ENCODE assay signal across 1 cellular context in the genomic region with DNA sequence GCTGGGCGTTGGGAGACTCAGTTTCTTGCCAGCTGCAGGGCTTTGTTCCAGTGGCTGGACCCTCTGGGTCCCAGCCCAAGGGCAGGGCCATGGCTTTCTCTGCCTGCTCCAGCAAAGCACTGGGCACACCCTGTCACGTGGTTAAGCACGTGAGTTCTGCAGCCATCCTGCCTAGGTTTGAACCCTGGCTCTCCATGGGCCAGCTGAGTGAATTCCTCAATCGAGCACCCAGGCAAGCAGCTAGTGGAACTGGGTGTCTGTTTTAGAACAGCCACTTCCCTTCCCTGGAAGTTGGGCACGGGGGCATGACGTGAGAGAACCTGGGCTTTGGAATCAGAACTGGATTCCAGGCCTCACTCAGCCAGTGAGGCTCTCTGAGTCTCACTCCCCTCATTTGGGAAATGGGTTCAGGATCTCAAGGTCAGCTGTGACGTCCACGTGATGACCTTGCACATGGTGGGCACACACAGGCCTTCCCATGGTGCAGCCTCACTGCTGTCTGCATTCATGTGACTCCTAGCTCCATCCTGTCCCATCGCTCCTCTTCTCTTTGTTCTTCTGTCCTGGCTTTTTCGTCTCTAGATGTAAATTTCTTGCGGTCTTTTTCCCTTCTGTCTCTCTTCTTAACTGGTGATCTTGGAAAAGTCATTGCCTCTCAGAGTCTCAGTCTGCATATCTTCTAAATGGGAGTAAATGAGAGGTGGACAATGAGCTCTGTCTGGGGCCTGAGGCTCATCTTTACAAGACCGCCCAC.
TF ChIP-seq lines count a peak whose summit lies in the region.

No MANE protein-coding gene starts in this region.

TF ChIP-seq in HepG2, 621 proteins besides CTCF, POLR2A, EP300 and RAD21 (continued from another document and continues in another):
- TF ChIP-seq, protein P1, sequence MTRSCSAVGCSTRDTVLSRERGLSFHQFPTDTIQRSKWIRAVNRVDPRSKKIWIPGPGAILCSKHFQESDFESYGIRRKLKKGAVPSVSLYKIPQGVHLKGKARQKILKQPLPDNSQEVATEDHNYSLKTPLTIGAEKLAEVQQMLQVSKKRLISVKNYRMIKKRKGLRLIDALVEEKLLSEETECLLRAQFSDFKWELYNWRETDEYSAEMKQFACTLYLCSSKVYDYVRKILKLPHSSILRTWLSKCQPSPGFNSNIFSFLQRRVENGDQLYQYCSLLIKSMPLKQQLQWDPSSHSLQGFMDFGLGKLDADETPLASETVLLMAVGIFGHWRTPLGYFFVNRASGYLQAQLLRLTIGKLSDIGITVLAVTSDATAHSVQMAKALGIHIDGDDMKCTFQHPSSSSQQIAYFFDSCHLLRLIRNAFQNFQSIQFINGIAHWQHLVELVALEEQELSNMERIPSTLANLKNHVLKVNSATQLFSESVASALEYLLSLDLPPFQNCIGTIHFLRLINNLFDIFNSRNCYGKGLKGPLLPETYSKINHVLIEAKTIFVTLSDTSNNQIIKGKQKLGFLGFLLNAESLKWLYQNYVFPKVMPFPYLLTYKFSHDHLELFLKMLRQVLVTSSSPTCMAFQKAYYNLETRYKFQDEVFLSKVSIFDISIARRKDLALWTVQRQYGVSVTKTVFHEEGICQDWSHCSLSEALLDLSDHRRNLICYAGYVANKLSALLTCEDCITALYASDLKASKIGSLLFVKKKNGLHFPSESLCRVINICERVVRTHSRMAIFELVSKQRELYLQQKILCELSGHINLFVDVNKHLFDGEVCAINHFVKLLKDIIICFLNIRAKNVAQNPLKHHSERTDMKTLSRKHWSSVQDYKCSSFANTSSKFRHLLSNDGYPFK (CRISPR knock-in tag; IDR thresholded peaks at IDR 0.05; ENCODE audit: borderline replicate concordance), result no peak
- TF ChIP-seq ZNF619 (CRISPR knock-in tag; IDR thresholded peaks at IDR 0.05) (no peak), SMC3 (IDR thresholded peaks at IDR 0.05; ENCODE audit: low read length) (no peak), ZNF589 (CRISPR knock-in tag; conservative IDR thresholded peaks at IDR 0.05) (no peak), POLR2AphosphoS5 (IDR thresholded peaks at IDR 0.05; ENCODE audit: low read depth, low read length) (no peak), ZNF136 (CRISPR knock-in tag; IDR thresholded peaks at IDR 0.05; ENCODE audit: low read depth) (0 out of 2 replicates have a peak, but pooled peaks have one; percentile 13), TBL1XR1 (IDR thresholded peaks at IDR 0.05; ENCODE audit: borderline replicate concordance, low read length, partially characterized antibody) (no peak), RORA (CRISPR knock-in tag; IDR thresholded peaks at IDR 0.05) (no peak), ZNF326 (CRISPR knock-in tag; IDR thresholded peaks at IDR 0.05; ENCODE audit: borderline replicate concordance) (peak; percentile 81; the same call in 1 of the 2 replicates), NFKB2 (CRISPR knock-in tag; IDR thresholded peaks at IDR 0.05; ENCODE audit: borderline replicate concordance) (peak; percentile 65; the same call in 1 of the 2 replicates), ZNF274 (CRISPR knock-in tag; IDR thresholded peaks at IDR 0.05) (no peak), ZNF614 (CRISPR knock-in tag; IDR thresholded peaks at IDR 0.05; ENCODE audit: borderline replicate concordance) (0 out of 2 replicates have a peak, but pooled peaks have one; percentile 52), TEAD3 (CRISPR knock-in tag; optimal IDR thresholded peaks at IDR 0.05; ENCODE audit: borderline replicate concordance) (peak; percentile 87), HNRNPH1 (optimal IDR thresholded peaks at IDR 0.05; ENCODE audit: low read depth, low read length) (no peak), ZNF563 (CRISPR knock-in tag; IDR thresholded peaks at IDR 0.05) (0 out of 2 replicates have a peak, but pooled peaks have one; percentile 0), HCFC1 (IDR thresholded peaks at IDR 0.05; ENCODE audit: low read depth, low read length) (no peak), MBD4 (IDR thresholded peaks at IDR 0.05; ENCODE audit: borderline replicate concordance, low read length) (no peak), ZNF788 (CRISPR knock-in tag; IDR thresholded peaks at IDR 0.05; ENCODE audit: borderline replicate concordance) (peak; percentile 56; the same call in 1 of the 2 replicates), ZNF3 (CRISPR knock-in tag; IDR thresholded peaks at IDR 0.05) (peak; percentile 15; the same call in 1 of the 2 replicates), DPF2 (CRISPR knock-in tag; IDR thresholded peaks at IDR 0.05; ENCODE audit: borderline replicate concordance, low read depth) (no peak), ZSCAN21 (CRISPR knock-in tag; IDR thresholded peaks at IDR 0.05; ENCODE audit: borderline replicate concordance) (no peak; the same call in 1 of the 2 replicates), SMAD1 (CRISPR knock-in tag; IDR thresholded peaks at IDR 0.05; ENCODE audit: borderline replicate concordance, low read depth) (no peak), ZNF644 (CRISPR knock-in tag; IDR thresholded peaks at IDR 0.05; ENCODE audit: low read depth) (peak; percentile 43; the same call in 1 of the 2 replicates), TOE1 (CRISPR knock-in tag; IDR thresholded peaks at IDR 0.05) (peak; percentile 50; the same call in 1 of the 2 replicates), SP140L (CRISPR knock-in tag; IDR thresholded peaks at IDR 0.05; ENCODE audit: borderline replicate concordance) (0 out of 2 replicates have a peak, but pooled peaks have one; percentile 21), CREB1 (IDR thresholded peaks at IDR 0.05) (peak; percentile 59), CREB1 (CRISPR knock-in tag; IDR thresholded peaks at IDR 0.05) (no peak), ZNF605 (CRISPR knock-in tag; IDR thresholded peaks at IDR 0.05) (no peak), MATR3 (CRISPR knock-in tag; IDR thresholded peaks at IDR 0.05) (peak; percentile 79; the same call in 1 of the 2 replicates), FOXO1 (CRISPR knock-in tag; IDR thresholded peaks at IDR 0.05) (no peak), NCOA1 (CRISPR knock-in tag; IDR thresholded peaks at IDR 0.05) (no peak), ZNF160 (CRISPR knock-in tag; IDR thresholded peaks at IDR 0.05) (peak; percentile 22; the same call in 1 of the 2 replicates), ZNF713 (CRISPR knock-in tag; IDR thresholded peaks at IDR 0.05) (no peak)
- TF ChIP-seq, protein P2, sequence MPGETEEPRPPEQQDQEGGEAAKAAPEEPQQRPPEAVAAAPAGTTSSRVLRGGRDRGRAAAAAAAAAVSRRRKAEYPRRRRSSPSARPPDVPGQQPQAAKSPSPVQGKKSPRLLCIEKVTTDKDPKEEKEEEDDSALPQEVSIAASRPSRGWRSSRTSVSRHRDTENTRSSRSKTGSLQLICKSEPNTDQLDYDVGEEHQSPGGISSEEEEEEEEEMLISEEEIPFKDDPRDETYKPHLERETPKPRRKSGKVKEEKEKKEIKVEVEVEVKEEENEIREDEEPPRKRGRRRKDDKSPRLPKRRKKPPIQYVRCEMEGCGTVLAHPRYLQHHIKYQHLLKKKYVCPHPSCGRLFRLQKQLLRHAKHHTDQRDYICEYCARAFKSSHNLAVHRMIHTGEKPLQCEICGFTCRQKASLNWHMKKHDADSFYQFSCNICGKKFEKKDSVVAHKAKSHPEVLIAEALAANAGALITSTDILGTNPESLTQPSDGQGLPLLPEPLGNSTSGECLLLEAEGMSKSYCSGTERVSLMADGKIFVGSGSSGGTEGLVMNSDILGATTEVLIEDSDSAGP (CRISPR knock-in tag; IDR thresholded peaks at IDR 0.05; ENCODE audit: borderline replicate concordance), result peak; percentile 14; the same call in 1 of the 2 replicates
- TF ChIP-seq, protein P3, sequence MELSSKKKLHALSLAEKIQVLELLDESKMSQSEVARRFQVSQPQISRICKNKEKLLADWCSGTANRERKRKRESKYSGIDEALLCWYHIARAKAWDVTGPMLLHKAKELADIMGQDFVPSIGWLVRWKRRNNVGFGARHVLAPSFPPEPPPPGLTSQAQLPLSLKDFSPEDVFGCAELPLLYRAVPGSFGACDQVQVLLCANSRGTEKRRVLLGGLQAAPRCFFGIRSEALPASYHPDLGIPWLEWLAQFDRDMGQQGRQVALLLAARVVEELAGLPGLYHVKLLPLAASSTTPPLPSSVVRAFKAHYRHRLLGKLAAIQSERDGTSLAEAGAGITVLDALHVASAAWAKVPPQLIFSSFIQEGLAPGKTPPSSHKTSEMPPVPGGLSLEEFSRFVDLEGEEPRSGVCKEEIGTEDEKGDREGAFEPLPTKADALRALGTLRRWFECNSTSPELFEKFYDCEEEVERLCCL (CRISPR knock-in tag; IDR thresholded peaks at IDR 0.05; ENCODE audit: borderline replicate concordance), result no peak
- TF ChIP-seq, protein P4, sequence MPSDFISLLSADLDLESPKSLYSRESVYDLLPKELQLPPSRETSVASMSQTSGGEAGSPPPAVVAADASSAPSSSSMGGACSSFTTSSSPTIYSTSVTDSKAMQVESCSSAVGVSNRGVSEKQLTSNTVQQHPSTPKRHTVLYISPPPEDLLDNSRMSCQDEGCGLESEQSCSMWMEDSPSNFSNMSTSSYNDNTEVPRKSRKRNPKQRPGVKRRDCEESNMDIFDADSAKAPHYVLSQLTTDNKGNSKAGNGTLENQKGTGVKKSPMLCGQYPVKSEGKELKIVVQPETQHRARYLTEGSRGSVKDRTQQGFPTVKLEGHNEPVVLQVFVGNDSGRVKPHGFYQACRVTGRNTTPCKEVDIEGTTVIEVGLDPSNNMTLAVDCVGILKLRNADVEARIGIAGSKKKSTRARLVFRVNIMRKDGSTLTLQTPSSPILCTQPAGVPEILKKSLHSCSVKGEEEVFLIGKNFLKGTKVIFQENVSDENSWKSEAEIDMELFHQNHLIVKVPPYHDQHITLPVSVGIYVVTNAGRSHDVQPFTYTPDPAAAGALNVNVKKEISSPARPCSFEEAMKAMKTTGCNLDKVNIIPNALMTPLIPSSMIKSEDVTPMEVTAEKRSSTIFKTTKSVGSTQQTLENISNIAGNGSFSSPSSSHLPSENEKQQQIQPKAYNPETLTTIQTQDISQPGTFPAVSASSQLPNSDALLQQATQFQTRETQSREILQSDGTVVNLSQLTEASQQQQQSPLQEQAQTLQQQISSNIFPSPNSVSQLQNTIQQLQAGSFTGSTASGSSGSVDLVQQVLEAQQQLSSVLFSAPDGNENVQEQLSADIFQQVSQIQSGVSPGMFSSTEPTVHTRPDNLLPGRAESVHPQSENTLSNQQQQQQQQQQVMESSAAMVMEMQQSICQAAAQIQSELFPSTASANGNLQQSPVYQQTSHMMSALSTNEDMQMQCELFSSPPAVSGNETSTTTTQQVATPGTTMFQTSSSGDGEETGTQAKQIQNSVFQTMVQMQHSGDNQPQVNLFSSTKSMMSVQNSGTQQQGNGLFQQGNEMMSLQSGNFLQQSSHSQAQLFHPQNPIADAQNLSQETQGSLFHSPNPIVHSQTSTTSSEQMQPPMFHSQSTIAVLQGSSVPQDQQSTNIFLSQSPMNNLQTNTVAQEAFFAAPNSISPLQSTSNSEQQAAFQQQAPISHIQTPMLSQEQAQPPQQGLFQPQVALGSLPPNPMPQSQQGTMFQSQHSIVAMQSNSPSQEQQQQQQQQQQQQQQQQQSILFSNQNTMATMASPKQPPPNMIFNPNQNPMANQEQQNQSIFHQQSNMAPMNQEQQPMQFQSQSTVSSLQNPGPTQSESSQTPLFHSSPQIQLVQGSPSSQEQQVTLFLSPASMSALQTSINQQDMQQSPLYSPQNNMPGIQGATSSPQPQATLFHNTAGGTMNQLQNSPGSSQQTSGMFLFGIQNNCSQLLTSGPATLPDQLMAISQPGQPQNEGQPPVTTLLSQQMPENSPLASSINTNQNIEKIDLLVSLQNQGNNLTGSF (CRISPR knock-in tag; IDR thresholded peaks at IDR 0.05), result no peak; the same call in 1 of the 2 replicates
- TF ChIP-seq, protein P5, sequence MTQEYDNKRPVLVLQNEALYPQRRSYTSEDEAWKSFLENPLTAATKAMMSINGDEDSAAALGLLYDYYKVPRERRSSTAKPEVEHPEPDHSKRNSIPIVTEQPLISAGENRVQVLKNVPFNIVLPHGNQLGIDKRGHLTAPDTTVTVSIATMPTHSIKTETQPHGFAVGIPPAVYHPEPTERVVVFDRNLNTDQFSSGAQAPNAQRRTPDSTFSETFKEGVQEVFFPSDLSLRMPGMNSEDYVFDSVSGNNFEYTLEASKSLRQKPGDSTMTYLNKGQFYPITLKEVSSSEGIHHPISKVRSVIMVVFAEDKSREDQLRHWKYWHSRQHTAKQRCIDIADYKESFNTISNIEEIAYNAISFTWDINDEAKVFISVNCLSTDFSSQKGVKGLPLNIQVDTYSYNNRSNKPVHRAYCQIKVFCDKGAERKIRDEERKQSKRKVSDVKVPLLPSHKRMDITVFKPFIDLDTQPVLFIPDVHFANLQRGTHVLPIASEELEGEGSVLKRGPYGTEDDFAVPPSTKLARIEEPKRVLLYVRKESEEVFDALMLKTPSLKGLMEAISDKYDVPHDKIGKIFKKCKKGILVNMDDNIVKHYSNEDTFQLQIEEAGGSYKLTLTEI (CRISPR knock-in tag; conservative IDR thresholded peaks at IDR 0.05), result no peak
- TF ChIP-seq, protein P6, sequence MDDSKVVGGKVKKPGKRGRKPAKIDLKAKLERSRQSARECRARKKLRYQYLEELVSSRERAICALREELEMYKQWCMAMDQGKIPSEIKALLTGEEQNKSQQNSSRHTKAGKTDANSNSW (CRISPR knock-in tag; IDR thresholded peaks at IDR 0.05; ENCODE audit: borderline replicate concordance), result no peak; the same call in 1 of the 2 replicates
- TF ChIP-seq, protein P7, sequence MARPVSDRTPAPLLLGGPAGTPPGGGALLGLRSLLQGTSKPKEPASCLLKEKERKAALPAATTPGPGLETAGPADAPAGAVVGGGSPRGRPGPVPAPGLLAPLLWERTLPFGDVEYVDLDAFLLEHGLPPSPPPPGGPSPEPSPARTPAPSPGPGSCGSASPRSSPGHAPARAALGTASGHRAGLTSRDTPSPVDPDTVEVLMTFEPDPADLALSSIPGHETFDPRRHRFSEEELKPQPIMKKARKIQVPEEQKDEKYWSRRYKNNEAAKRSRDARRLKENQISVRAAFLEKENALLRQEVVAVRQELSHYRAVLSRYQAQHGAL (CRISPR knock-in tag; IDR thresholded peaks at IDR 0.05; ENCODE audit: not compliant biosample characterization), result no peak
- TF ChIP-seq, protein P8, sequence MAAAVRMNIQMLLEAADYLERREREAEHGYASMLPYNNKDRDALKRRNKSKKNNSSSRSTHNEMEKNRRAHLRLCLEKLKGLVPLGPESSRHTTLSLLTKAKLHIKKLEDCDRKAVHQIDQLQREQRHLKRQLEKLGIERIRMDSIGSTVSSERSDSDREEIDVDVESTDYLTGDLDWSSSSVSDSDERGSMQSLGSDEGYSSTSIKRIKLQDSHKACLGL (CRISPR knock-in tag; IDR thresholded peaks at IDR 0.05), result no peak
- TF ChIP-seq, protein P9, sequence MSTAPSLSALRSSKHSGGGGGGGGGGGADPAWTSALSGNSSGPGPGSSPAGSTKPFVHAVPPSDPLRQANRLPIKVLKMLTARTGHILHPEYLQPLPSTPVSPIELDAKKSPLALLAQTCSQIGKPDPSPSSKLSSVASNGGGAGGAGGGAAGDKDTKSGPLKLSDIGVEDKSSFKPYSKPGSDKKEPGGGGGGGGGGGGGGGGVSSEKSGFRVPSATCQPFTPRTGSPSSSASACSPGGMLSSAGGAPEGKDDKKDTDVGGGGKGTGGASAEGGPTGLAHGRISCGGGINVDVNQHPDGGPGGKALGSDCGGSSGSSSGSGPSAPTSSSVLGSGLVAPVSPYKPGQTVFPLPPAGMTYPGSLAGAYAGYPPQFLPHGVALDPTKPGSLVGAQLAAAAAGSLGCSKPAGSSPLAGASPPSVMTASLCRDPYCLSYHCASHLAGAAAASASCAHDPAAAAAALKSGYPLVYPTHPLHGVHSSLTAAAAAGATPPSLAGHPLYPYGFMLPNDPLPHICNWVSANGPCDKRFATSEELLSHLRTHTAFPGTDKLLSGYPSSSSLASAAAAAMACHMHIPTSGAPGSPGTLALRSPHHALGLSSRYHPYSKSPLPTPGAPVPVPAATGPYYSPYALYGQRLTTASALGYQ (CRISPR knock-in tag; IDR thresholded peaks at IDR 0.05), result no peak
